ENCODE assay signal across 7 cellular contexts in the genomic region with DNA sequence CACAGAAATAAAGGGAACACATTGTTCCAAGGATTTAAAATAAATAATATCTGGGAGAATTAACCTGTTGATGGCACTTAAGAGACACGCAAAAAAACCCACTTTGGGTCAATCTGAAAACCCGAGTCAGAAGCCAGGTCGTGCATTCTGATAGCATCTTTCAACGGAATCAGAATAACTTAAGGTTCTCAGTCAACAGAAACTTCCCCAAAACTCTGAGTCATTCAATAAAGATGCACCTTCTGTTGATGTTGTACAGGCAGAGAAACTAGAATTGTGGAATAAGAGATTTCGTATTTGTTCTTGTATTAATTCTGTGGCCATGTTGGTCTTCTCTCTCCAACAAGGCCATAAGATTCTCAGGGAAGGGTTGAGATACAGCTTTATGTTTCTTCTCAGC.
"Had no signal": no experiment of that assay in that cellular context is flagged by ENCODE, and none has a peak within 500 bp of the region (broad histone marks: within the 10 kb centered on the region; RNA-seq: fewer than 3 reads in every experiment).

No MANE protein-coding gene starts in this region.

- H3K27ac Mint-ChIP-seq: GM23338, H9, IgD-negative memory B cell had no signal

- ATAC-seq: GM23338, HepG2 had no signal

- H2AFZ ChIP-seq: GM23338 had no signal

- H3K4me1 Mint-ChIP-seq: GM23338, H9, IgD-negative memory B cell had no signal

- H3K9me3 Mint-ChIP-seq: GM23338, IgD-negative memory B cell had no signal

- H3K36me3 Mint-ChIP-seq: IgD-negative memory B cell had no signal

- H3K4me2 ChIP-seq: GM23338 had no signal

- H3K4me3 Mint-ChIP-seq: GM23338, H9, IgD-negative memory B cell had no signal

- H3K27ac ChIP-seq: HL-60 had no signal

- H3K4me3 ChIP-seq: GM23338 had no signal

- DNase-seq: H9, HCEC 1CT, KBM-7 had no signal
